Comparison of ENCODE assay signal across 8 cellular contexts in the genomic region with DNA sequence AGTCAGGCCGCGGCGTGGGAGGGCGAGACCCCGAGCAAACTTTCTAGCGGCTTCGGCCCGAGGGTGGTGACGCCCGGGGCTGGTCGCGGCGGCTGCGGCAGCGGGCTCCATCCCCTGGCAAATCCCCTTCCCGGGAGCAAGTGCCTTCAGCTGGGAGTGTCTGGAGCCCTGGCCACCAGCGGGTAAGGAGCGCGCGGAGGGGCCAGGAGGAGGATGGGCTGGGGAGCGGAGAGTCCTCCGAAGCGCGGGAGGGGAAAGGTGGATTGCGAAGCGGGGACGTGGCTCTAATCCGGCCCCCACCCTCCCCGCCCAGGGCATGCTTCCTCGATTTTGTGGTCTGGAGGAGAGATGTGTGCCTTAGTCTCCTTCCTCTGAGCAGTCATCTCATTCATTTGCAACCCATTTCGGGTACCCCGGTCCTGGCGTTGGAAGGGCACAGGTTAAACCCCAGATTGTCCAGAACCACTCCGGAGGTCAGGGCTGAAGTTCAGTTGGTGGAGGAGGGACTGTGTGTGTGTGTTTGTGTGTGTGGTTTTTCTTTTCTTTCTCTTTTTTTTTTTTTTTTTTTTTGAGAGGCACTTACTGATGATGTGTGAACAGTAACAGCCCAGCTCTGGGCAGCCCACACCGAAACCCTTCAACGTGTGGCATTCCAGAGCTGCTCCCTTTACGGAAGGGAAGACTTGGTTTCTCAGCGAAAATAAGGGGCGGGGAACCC. TPM values are rescaled to one million over a fixed set of nuclear protein-coding genes. Genes with fewer than 3 reads are reported as not detected.
DNase-seq lines count a peak whose midpoint lies in the region; ATAC-seq and TF ChIP-seq lines count a peak whose summit lies in the region.

No MANE protein-coding gene starts in this region.

- no peaks in the 10 kb centered on the region for H3K9me2 ChIP-seq in SK-N-SH

- H3K9me3 Mint-ChIP-seq in CD14-positive monocyte, result no peaks in the 10 kb centered on the region

- DNase-seq in CD14-positive monocyte (ENCODE audit: low spot score), result peak; percentile 56
- peak; percentile 2 for DNase-seq in GM19238 (ENCODE audit: insufficient read length, low spot score)
- peak; percentile 9 for DNase-seq in SK-N-SH
- peak in 4 of 10 donors; percentile 7 to 62 (median 22) for DNase-seq in dorsolateral prefrontal cortex
- peak; percentile 83 for DNase-seq in lower lobe of right lung
- DNase-seq in testis, result peak; percentile 38
- no peak for DNase-seq in NCI-H1048 (lab: John Stamatoyannopoulos, UW)

- H3K9ac ChIP-seq in SK-N-SH, result peak overlapping the region; percentile 62; the same call in 1 of the 2 replicates

- no peak for TF ChIP-seq CTCF in CD14-positive monocyte (IDR thresholded peaks at IDR 0.05)
- no peak for TF ChIP-seq CTCF in SK-N-SH (IDR thresholded peaks at IDR 0.05)
- TF ChIP-seq CTCF in dorsolateral prefrontal cortex (IDR thresholded peaks at IDR 0.05 in 54 of 56, conservative IDR thresholded peaks at IDR 0.05 in 2 of 56; ENCODE audit: low read depth in 1 of 56, partially characterized antibody in 56 of 56), result no peak
- TF ChIP-seq CTCF in lower lobe of right lung (IDR thresholded peaks at IDR 0.05), result no peak
- TF ChIP-seq CTCF in testis (IDR thresholded peaks at IDR 0.05), result no peak

- peak overlapping the region; percentile 99 to 100 for H3K4me3 Mint-ChIP-seq in CD14-positive monocyte

- H3K4me1 ChIP-seq in SK-N-SH (ENCODE audit: control insufficient read depth in 1 of 2, insufficient read depth in 2 of 2, low read depth in 1 of 2, low read length in 1 of 2) (peaks cover 0 to 5% of the 10 kb centered on the region in 2 experiments; a peak in 1 of 4 replicates), lower lobe of right lung (peaks cover 30% of the 10 kb centered on the region), testis (peaks cover 5% of the 10 kb centered on the region)

- H3K79me2 ChIP-seq in SK-N-SH (ENCODE audit: insufficient read depth), result no peaks in the 10 kb centered on the region

- H3K27ac Mint-ChIP-seq in CD14-positive monocyte, result peak overlapping the region; percentile 97 to 99 (median 97)

- POLR2A ChIA-PET in SK-N-SH (lab: Yijun Ruan, JAX), result no interaction called here

- CTCF ChIA-PET in SK-N-SH (lab: Yijun Ruan, JAX), result no interaction called here

- no peak for TF ChIP-seq RAD21 in SK-N-SH (IDR thresholded peaks at IDR 0.05; ENCODE audit: low read length)

- H3K4me3 ChIP-seq in SK-N-SH (ENCODE audit: low read depth in 2 of 2, low read length in 1 of 2) (peak overlapping the region; percentile 56 to 79), dorsolateral prefrontal cortex (peak overlapping the region; percentile 59 to 94 (median 79)), lower lobe of right lung (peak overlapping the region; percentile 80), testis (peak overlapping the region; percentile 67 to 83)

- H3K27me3 Mint-ChIP-seq in CD14-positive monocyte (ENCODE audit: low read depth in 3 of 3), result peaks cover 0 to 7% (median 0%) of the 10 kb centered on the region in 3 donors

- peaks cover 5% of the 10 kb centered on the region for H3F3A ChIP-seq in SK-N-SH (replicated peaks; ENCODE audit: insufficient read depth)

- H2AFZ ChIP-seq in SK-N-SH (ENCODE audit: low read depth), result peak overlapping the region; percentile 77

- peak overlapping the region; percentile 87 for H3K4me2 ChIP-seq in SK-N-SH

- peaks cover 62% of the 10 kb centered on the region for H3K4me1 Mint-ChIP-seq in CD14-positive monocyte

- intact Hi-C loops in CD14-positive monocyte (cut with micrococcal nuclease) (loop anchor here (2.0 to 10.0 kb wide), 5 partner anchors 14 to 160 kb away; partner anchors contain the start of gene HADH (in 1 of the 2)), dorsolateral prefrontal cortex (cut with DNase I) (loop anchor here in 1 of 2 donors (10.0 kb wide), 2 partner anchors 60 to 150 kb away; no protein-coding TSS in a partner anchor), lower lobe of right lung (cut with DNase I) (loop anchor here (5.0 kb wide), 1 partner anchor 87 kb away; no protein-coding TSS in a partner anchor), testis (cut with DNase I; ENCODE audit: low total_unique reads) (no loop called here)

- H3K27me3 ChIP-seq in SK-N-SH (ENCODE audit: insufficient read depth) (peaks cover 14% of the 10 kb centered on the region; the same call in 1 of the 2 replicates), dorsolateral prefrontal cortex (no peaks in the 10 kb centered on the region), lower lobe of right lung (ENCODE audit: low read depth) (no peaks in the 10 kb centered on the region), testis (no peaks in the 10 kb centered on the region)

- no peaks in the 10 kb centered on the region for H3K9me3 ChIP-seq in SK-N-SH
- no peaks in the 10 kb centered on the region for H3K9me3 ChIP-seq in lower lobe of right lung
- H3K9me3 ChIP-seq in testis, result no peaks in the 10 kb centered on the region

- ATAC-seq in HG03342 (IDR thresholded peaks at IDR 0.05; ENCODE audit: unreplicated experiment), result peak; percentile 33
- ATAC-seq in lower lobe of right lung, result peak; percentile 64 to 74

- no peaks in the 10 kb centered on the region for H4K20me1 ChIP-seq in SK-N-SH (ENCODE audit: insufficient read depth)

- H3K27ac ChIP-seq in SK-N-SH (ENCODE audit: low read depth in 2 of 2, low read length in 1 of 2) (no peak overlapping the region; a peak in 1 of 4 replicates), dorsolateral prefrontal cortex (peak overlapping the region in 42 of 59 donors; percentile 17 to 88 (median 62)), lower lobe of right lung (peak overlapping the region; percentile 94), testis (peak overlapping the region; percentile 61 to 83)

- TF ChIP-seq EP300 in SK-N-SH (IDR thresholded peaks at IDR 0.05; ENCODE audit: borderline replicate concordance in 1 of 2, low read depth in 1 of 2, low read length in 1 of 2), result no peak

- no peak for TF ChIP-seq POLR2A in testis (IDR thresholded peaks at IDR 0.05)

- WGBS in SK-N-SH (ENCODE audit: low lambda C conversion rate), result 4% methylated on average over 17 of the region's 39 CpGs
- 1% methylated on average over 35 of the region's 39 CpGs for WGBS in testis, 2 donors

- H3K36me3 Mint-ChIP-seq in CD14-positive monocyte, result peaks cover 6 to 7% of the 10 kb centered on the region in 2 donors

- H3K36me3 ChIP-seq in SK-N-SH (replicated peaks in 1 of 2; ENCODE audit: control insufficient read depth in 1 of 2, insufficient read depth in 2 of 2, low read length in 1 of 2) (no peaks in the 10 kb centered on the region), lower lobe of right lung (no peaks in the 10 kb centered on the region), testis (ENCODE audit: low read depth, missing control alignments) (no peaks in the 10 kb centered on the region)

TF ChIP-seq in SK-N-SH, 30 proteins besides CTCF, POLR2A, EP300 and RAD21 (continues in another document):
- TF ChIP-seq REST (IDR thresholded peaks at IDR 0.05; ENCODE audit: low read depth, low read length) (no peak), NFIC (IDR thresholded peaks at IDR 0.05; ENCODE audit: borderline replicate concordance) (no peak), GABPA (IDR thresholded peaks at IDR 0.05; ENCODE audit: low read depth) (no peak), SIN3A (IDR thresholded peaks at IDR 0.05; ENCODE audit: borderline replicate concordance, low read depth, low read length) (no peak), SMC3 (IDR thresholded peaks at IDR 0.05; ENCODE audit: low read depth, low read length) (no peak), JUND (IDR thresholded peaks at IDR 0.05) (no peak), RXRA (IDR thresholded peaks at IDR 0.05; ENCODE audit: borderline replicate concordance, low read depth) (no peak), RCOR1 (IDR thresholded peaks at IDR 0.05; ENCODE audit: low read length) (no peak), RFX5 (IDR thresholded peaks at IDR 0.05; ENCODE audit: low read length) (no peak), FOSL2 (IDR thresholded peaks at IDR 0.05; ENCODE audit: borderline replicate concordance, low read depth) (no peak), MEF2A (IDR thresholded peaks at IDR 0.05; ENCODE audit: borderline replicate concordance, low read depth) (no peak), FOXM1 (IDR thresholded peaks at IDR 0.05; ENCODE audit: low read depth) (no peak)

RNA-seq across cellular contexts. Expression of gene SGMS2, which starts 0.5 kb away (rescaled TPM):
- polyA plus RNA-seq in CD14-positive monocyte (10 to 100 TPM; 20.8 to 32.7 TPM), SK-N-SH (2012; rRNA removed) (0.82 and 0.86 TPM in 2 replicates), testis (ENCODE audit: insufficient read depth, low read depth, low replicate concordance) (24.2 TPM)
- polyA plus RNA-seq in SK-N-SH (2012; cell fraction: cytosol; rRNA removed), result 0.76 and 1.1 TPM in 2 replicates
- 1.0 and 1.1 TPM in 2 replicates for polyA plus RNA-seq in SK-N-SH (2012; cell fraction: nucleus; rRNA removed)
- total RNA-seq in dorsolateral prefrontal cortex (1 to 10 TPM in 119 of 120 experiments, under 1 TPM in 1; 0.95 to 8.1 (median 3.2) TPM), lower lobe of right lung (89.0 TPM), testis (10 to 100 TPM; 22.2 to 31.7 TPM)

Comparison
In these comparisons a context has a peak if more than half of its experiments do, and no peak if none do; other contexts are left out.
1. H3K27ac ChIP-seq: peak in dorsolateral prefrontal cortex (42 of 59), lower lobe of right lung (single experiment) and testis (2 of 2); none in SK-N-SH (0 of 2).
2. Peak in every context shown above with its lines, with median percentiles within 50 percentile points of each other: H3K4me3 ChIP-seq.